In the genomic region with DNA sequence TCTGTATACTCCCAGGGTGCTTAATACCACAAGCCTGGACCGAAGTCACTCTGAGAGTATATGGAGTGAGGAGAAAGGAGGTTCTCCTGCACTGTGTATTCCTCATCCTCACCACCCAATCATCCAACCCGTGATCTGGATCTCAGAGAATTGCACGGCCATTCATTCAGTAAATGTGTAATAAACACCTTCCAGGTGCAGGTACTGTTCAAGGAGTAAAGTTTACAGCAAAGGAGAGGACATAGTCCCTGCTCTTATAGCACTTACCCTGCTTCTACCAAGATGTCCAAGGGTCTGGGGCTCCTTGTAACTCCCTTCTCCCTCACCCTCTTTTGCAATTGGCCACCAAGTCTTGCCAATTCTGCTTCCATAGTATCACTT, we compare ENCODE assay signal across 1 cellular context.
TF ChIP-seq lines count a peak whose summit lies in the region.

No MANE protein-coding gene starts in this region.

TF ChIP-seq in SK-N-SH, 30 proteins besides CTCF, POLR2A, EP300 and RAD21:
- TF ChIP-seq SMC3 (IDR thresholded peaks at IDR 0.05; ENCODE audit: low read depth, low read length) (no peak), YY1 (IDR thresholded peaks at IDR 0.05; ENCODE audit: low read depth) (no peak), GATA2 (CRISPR knock-in tag; IDR thresholded peaks at IDR 0.05) (no peak), TCF12 (IDR thresholded peaks at IDR 0.05) (no peak), GABPA (IDR thresholded peaks at IDR 0.05; ENCODE audit: low read depth) (no peak), SIN3A (IDR thresholded peaks at IDR 0.05; ENCODE audit: borderline replicate concordance, low read depth, low read length) (no peak)
- TF ChIP-seq, protein P1, sequence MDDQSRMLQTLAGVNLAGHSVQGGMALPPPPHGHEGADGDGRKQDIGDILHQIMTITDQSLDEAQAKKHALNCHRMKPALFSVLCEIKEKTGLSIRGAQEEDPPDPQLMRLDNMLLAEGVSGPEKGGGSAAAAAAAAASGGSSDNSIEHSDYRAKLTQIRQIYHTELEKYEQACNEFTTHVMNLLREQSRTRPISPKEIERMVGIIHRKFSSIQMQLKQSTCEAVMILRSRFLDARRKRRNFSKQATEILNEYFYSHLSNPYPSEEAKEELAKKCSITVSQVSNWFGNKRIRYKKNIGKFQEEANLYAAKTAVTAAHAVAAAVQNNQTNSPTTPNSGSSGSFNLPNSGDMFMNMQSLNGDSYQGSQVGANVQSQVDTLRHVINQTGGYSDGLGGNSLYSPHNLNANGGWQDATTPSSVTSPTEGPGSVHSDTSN (IDR thresholded peaks at IDR 0.05): no peak
